Comparison of ENCODE assay signal across 32 cellular contexts in the genomic region with DNA sequence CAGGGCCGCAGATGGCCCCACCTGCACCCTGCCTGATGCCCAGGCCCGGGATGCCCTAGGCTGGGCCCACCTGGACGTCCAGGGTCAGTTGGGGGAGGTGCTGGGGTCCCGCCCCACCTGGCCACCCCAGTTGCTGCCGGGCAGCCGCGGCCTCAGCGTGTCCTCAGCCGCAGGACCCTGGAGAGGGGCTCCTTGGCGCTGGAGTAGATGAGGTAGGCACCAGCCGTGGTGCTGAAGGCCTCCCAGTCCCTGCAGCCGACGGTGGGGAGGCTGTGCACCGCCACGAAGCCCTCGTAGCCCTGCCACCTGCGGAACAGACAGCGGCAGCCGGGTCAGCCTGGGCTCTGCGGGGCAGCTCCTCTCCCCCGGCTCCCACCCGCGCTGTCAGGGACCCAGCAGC. TPM values are rescaled to one million over a fixed set of nuclear protein-coding genes. Genes with fewer than 3 reads are reported as not detected.
"Had no signal": no experiment of that assay in that cellular context is flagged by ENCODE, and none has a peak within 500 bp of the region (broad histone marks: within the 10 kb centered on the region; RNA-seq: fewer than 3 reads in every experiment).

No MANE protein-coding gene starts in this region.

- H3K9me3 ChIP-seq: MG63 had no signal

- H3K36me3 ChIP-seq: cardiac muscle cell, MG63, SJSA1 had no signal

- H3K27ac ChIP-seq: cardiac muscle cell, RWPE1, SJSA1 had no signal

- FAIRE-seq: astrocyte had no signal

- H3K4me1 ChIP-seq: SJSA1 had no signal

- H3K27me3 ChIP-seq: cardiac muscle cell, MG63, SJSA1 had no signal

- H3K4me3 ChIP-seq: cardiac muscle cell, MG63, SJSA1 had no signal

- DNase-seq: activated B cell treated with CpG ODN at 0.5 μM for 24 hours; activated CD4-positive, alpha-beta memory T cell treated with anti-CD3 and anti-CD28 coated beads for 36 hours; activated CD4-positive, alpha-beta T cell treated with anti-CD3 and anti-CD28 coated beads for 1 hour; activated CD4-positive, alpha-beta T cell treated with anti-CD3 and anti-CD28 coated beads, Interleukin-2, amount 10 ng/mL, durations not matched to agents 7 days and 5 days; activated CD8-positive, alpha-beta memory T cell treated with anti-CD3 and anti-CD28 coated beads for 24 hours; activated effector memory CD4-positive, alpha-beta T cell treated with anti-CD3 and anti-CD28 coated beads, Interleukin-2, amount 50 U/mL, for 16 hours; activated naive CD4-positive, alpha-beta T cell treated with Interleukin-2 at 50 U/mL for 16 hours; activated naive CD8-positive, alpha-beta T cell treated with anti-CD3 and anti-CD28 coated beads, Interleukin-2, amount 50 U/mL, for 24 hours; activated T-cell treated with anti-CD3 and anti-CD28 coated beads, Interleukin-2, amount 50 U/mL, for 4 hours; amniotic stem cell; MG63; MV-4-11; NCI-H1092 treated with DMSO at 0.1 percent for 48 hours; NCI-H1436 treated with DMSO at 0.1 percent for 48 hours; NCI-H187; NCI-H2081 treated with DMSO at 0.1 percent for 48 hours; NCI-H2171; NCI-H2227 treated with DMSO at 0.1 percent for 48 hours; NCI-H446 treated with DMSO at 0.1 percent for 48 hours; NCI-H524 treated with DMSO at 0.1 percent for 48 hours; NCI-H82; OCI-M1; SHP77; T-helper 17 cell; T-helper 9 cell had no signal

- ATAC-seq: activated naive CD4-positive, alpha-beta T cell treated with anti-CD3 and anti-CD28 coated beads, Interleukin-2, amount 50 U/mL, for 72 hours; activated naive CD8-positive, alpha-beta T cell treated with anti-CD3 and anti-CD28 coated beads, Interleukin-2, amount 50 U/mL, for 24 hours; activated T-cell treated with anti-CD3 and anti-CD28 coated beads, Interleukin-2, amount 50 U/mL, for 4 hours; Panc1; T-helper 17 cell had no signal

RNA-seq across cellular contexts. Expression of gene KRTAP10-1, which starts 40.4 kb away (rescaled TPM):
- total RNA-seq: activated B cell treated with CpG ODN at 0.5 μM for 24 hours; activated CD4-positive, alpha-beta memory T cell treated with anti-CD3 and anti-CD28 coated beads for 36 hours; activated CD4-positive, alpha-beta T cell treated with anti-CD3 and anti-CD28 coated beads, Interleukin-2, amount 10 ng/mL, durations not matched to agents 7 days and 5 days; activated naive CD4-positive, alpha-beta T cell treated with anti-CD3 and anti-CD28 coated beads, Interleukin-2, amount 50 U/mL, for 72 hours; activated T-cell treated with anti-CD3 and anti-CD28 coated beads, Interleukin-2, amount 50 U/mL, for 4 hours; astrocyte; cardiac muscle cell; SJSA1; T-helper 17 cell had no signal
- polyA plus RNA-seq: cardiac muscle cell, IgD-negative memory B cell had no signal

RNA-seq across cellular contexts. Expression of gene KRTAP10-2, which starts 51.7 kb away (rescaled TPM):
- total RNA-seq: activated B cell treated with CpG ODN at 0.5 μM for 24 hours; activated CD4-positive, alpha-beta memory T cell treated with anti-CD3 and anti-CD28 coated beads for 36 hours; activated CD4-positive, alpha-beta T cell treated with anti-CD3 and anti-CD28 coated beads, Interleukin-2, amount 10 ng/mL, durations not matched to agents 7 days and 5 days; activated naive CD4-positive, alpha-beta T cell treated with anti-CD3 and anti-CD28 coated beads, Interleukin-2, amount 50 U/mL, for 72 hours; activated T-cell treated with anti-CD3 and anti-CD28 coated beads, Interleukin-2, amount 50 U/mL, for 4 hours; astrocyte; cardiac muscle cell; SJSA1; T-helper 17 cell had no signal
- polyA plus RNA-seq: IgD-negative memory B cell had no signal

RNA-seq across cellular contexts. Expression of gene KRTAP10-3, which starts 59.0 kb away (rescaled TPM):
- total RNA-seq: activated B cell treated with CpG ODN at 0.5 μM for 24 hours; activated CD4-positive, alpha-beta memory T cell treated with anti-CD3 and anti-CD28 coated beads for 36 hours; activated CD4-positive, alpha-beta T cell treated with anti-CD3 and anti-CD28 coated beads, Interleukin-2, amount 10 ng/mL, durations not matched to agents 7 days and 5 days; activated naive CD4-positive, alpha-beta T cell treated with anti-CD3 and anti-CD28 coated beads, Interleukin-2, amount 50 U/mL, for 72 hours; activated T-cell treated with anti-CD3 and anti-CD28 coated beads, Interleukin-2, amount 50 U/mL, for 4 hours; astrocyte; cardiac muscle cell; SJSA1; T-helper 17 cell had no signal
- polyA plus RNA-seq: cardiac muscle cell, IgD-negative memory B cell had no signal
